ENCODE assay signal across 21 cellular contexts in genomic region chr22:46966846-46967245, GRCh38.
"Had no signal": no experiment of that assay in that cellular context is flagged by ENCODE, and none has a peak within 500 bp of the region (broad histone marks: within the 10 kb centered on the region; RNA-seq: fewer than 3 reads in every experiment).

No MANE protein-coding gene starts in this region.

- ATAC-seq: natural killer cell; stimulated activated effector memory CD8-positive, alpha-beta T cell treated with anti-CD3 and anti-CD28 coated beads, Interleukin-12 subunit alpha, Interleukin-12 subunit beta, amount 100 ng/mL, for 72 hours had no signal

- H3K27me3 ChIP-seq: colonic mucosa, esophagus muscularis mucosa, neutrophil, right atrium auricular region, stomach, thyroid gland had no signal

- H3K9me3 ChIP-seq: colonic mucosa, esophagus muscularis mucosa, neutrophil, prostate gland, right atrium auricular region, stomach, thyroid gland had no signal

- H3K4me1 ChIP-seq: colonic mucosa, parathyroid adenoma, prostate gland had no signal

- H3K79me2 ChIP-seq: parathyroid adenoma had no signal

- H3K36me3 ChIP-seq: colonic mucosa, neutrophil, prostate gland, right atrium auricular region, stomach, thyroid gland had no signal

- H3K27ac ChIP-seq: colonic mucosa, esophagus muscularis mucosa, neutrophil, parathyroid adenoma, prostate gland, right atrium auricular region, stomach, thyroid gland had no signal

- H2AFZ ChIP-seq: parathyroid adenoma had no signal

- H3K4me3 ChIP-seq: colonic mucosa, esophagus muscularis mucosa, lung, prostate gland, right atrium auricular region, stomach, thyroid gland had no signal

- DNase-seq: colonic mucosa; dermis blood vessel endothelial cell; effector memory CD4-positive, alpha-beta T cell; glutamatergic neuron; hypothalamus; immature natural killer cell; islet precursor cell; natural killer cell; stimulated activated CD4-positive, alpha-beta T cell treated with anti-CD3 and anti-CD28 coated beads, Interleukin-2, amount 100 ng/mL, for 24 hours; stimulated activated CD4-positive, alpha-beta T cell treated with anti-CD3 and anti-CD28 coated beads, Interleukin-4, amount 100 ng/mL, for 24 hours; stimulated activated naive CD4-positive, alpha-beta T cell treated with Interleukin-2 at 50 U/mL for 16 hours; stomach; thyroid gland; trophoblast cell had no signal
